Comparison of ENCODE assay signal across 10 cellular contexts in genomic region chr22:42747701-42748513, GRCh38. TPM values are rescaled to one million over a fixed set of nuclear protein-coding genes. Genes with fewer than 3 reads are reported as not detected.
DNase-seq lines count a peak whose midpoint lies in the region; ATAC-seq, FAIRE-seq and TF ChIP-seq lines count a peak whose summit lies in the region.
"Had no signal": no experiment of that assay in that cellular context is flagged by ENCODE, and none has a peak within 500 bp of the region (broad histone marks: within the 10 kb centered on the region; RNA-seq: fewer than 3 reads in every experiment).

No MANE protein-coding gene starts in this region.

- no peak for ATAC-seq in GM19023 (IDR thresholded peaks at IDR 0.05; ENCODE audit: unreplicated experiment)
- ATAC-seq: activated CD8-positive, alpha-beta memory T cell treated with anti-CD3 and anti-CD28 coated beads, Interleukin-2, amount 10 ng/mL, durations not matched to agents 7 days and 5 days had no signal

- no peaks in the 10 kb centered on the region for H3K9me3 ChIP-seq in skeletal muscle satellite cell (replicated peaks; ENCODE audit: low read length)

- no peaks in the 10 kb centered on the region for H3K36me3 ChIP-seq in skeletal muscle satellite cell (ENCODE audit: insufficient read depth, low read length)

- in situ Hi-C loops in SK-MEL-5 (cut with HindIII; ENCODE audit: low pct_unique_long_range_greater_than_20kb, low sequenced_read_pairs) (no loop called here), KBM-7 (cut with MboI; ENCODE audit: low pct_unique_long_range_greater_than_20kb, low sequenced_read_pairs) (no loop called here)

- peaks cover 68% of the 10 kb centered on the region for H3K4me1 ChIP-seq in skeletal muscle satellite cell (ENCODE audit: control insufficient read depth, insufficient read depth, low read length)

- peak overlapping the region; percentile 67 for H3K4me2 ChIP-seq in skeletal muscle satellite cell (ENCODE audit: low read length)

- H3K4me3 ChIP-seq in fibroblast of villous mesenchyme (ENCODE audit: low read depth, low read length) (no peak overlapping the region), skeletal muscle satellite cell (ENCODE audit: low read length) (no peak overlapping the region)

- TF ChIP-seq POLR2A in GM12891 (IDR thresholded peaks at IDR 0.05; ENCODE audit: low read depth, low read length): no peak

- H3K27me3 ChIP-seq in skeletal muscle satellite cell (ENCODE audit: control insufficient read depth, insufficient read depth, low read length): no peaks in the 10 kb centered on the region

- peak overlapping the region; percentile 66 for H3K9ac ChIP-seq in skeletal muscle satellite cell (ENCODE audit: low read depth, low read length)

- TF ChIP-seq CTCF in fibroblast of villous mesenchyme (IDR thresholded peaks at IDR 0.05; ENCODE audit: insufficient read depth, low read depth, low read length): no peak

- FAIRE-seq in GM12891 (lab: Jason Lieb, UNC): peak; percentile 41

- DNase-seq in GM12891 (ENCODE audit: insufficient read length, low spot score) (no peak), SK-MEL-5 (ENCODE audit: low read depth, low spot score) (peak; percentile 74), fibroblast of villous mesenchyme (ENCODE audit: low read depth) (peak; percentile 71), kidney glomerular epithelial cell (lab: John Stamatoyannopoulos, UW) (no peak), KBM-7 (no peak), ureter (ENCODE audit: low spot score) (no peak)
- DNase-seq: activated CD8-positive, alpha-beta memory T cell treated with anti-CD3 and anti-CD28 coated beads, Interleukin-2, amount 10 ng/mL, durations not matched to agents 7 days and 5 days; hypothalamus had no signal

TF ChIP-seq in GM12891, 5 proteins besides CTCF, POLR2A, EP300 and RAD21:
- no peak for TF ChIP-seq POLR2AphosphoS5 (IDR thresholded peaks at IDR 0.05; ENCODE audit: low read depth, low read length)
- TF ChIP-seq SPI1 (IDR thresholded peaks at IDR 0.05; ENCODE audit: low read depth, low read length): no peak
- no peak for TF ChIP-seq POU2F2 (IDR thresholded peaks at IDR 0.05; ENCODE audit: low read depth, low read length)
- no peak for TF ChIP-seq PAX5 (IDR thresholded peaks at IDR 0.05; ENCODE audit: insufficient read depth, low read length, severe bottlenecking)
- no peak for TF ChIP-seq TAF1 (IDR thresholded peaks at IDR 0.05; ENCODE audit: low read depth, low read length)
TF ChIP-seq in GM12891: peak in this region for 0.

RNA-seq across cellular contexts. Expression of gene A4GALT, which starts 27.2 kb away (rescaled TPM):
- 11.9 TPM for polyA plus RNA-seq in GM12891 (2012; ENCODE audit: low read depth, missing spikeins)
- total RNA-seq in SK-MEL-5 (2014; rRNA removed; shearing (Covaris generic)): 0.16 TPM in 1 of 2 replicates, not detected in the other
- polyA plus RNA-seq in SK-MEL-5 (2015; cell fraction: cytosol; rRNA removed): 0.94 and 1.6 TPM in 2 replicates
- 1.1 TPM in 1 of 2 replicates, not detected in the other for polyA plus RNA-seq in SK-MEL-5 (2015; cell fraction: nucleus; rRNA removed)
- 9.0 and 11.2 TPM in 2 replicates for total RNA-seq in fibroblast of villous mesenchyme
- 24.3 and 26.6 TPM in 2 replicates for total RNA-seq in skeletal muscle satellite cell (2012; rRNA removed)
- 57.9 TPM for total RNA-seq in ureter

Comparison
In these comparisons a context has a peak if more than half of its experiments do, and no peak if none do; other contexts are left out.
1. DNase-seq: peak in SK-MEL-5 (single experiment) and fibroblast of villous mesenchyme (single experiment); none in GM12891 (single experiment), kidney glomerular epithelial cell (single experiment), KBM-7 (single experiment) and ureter (single experiment).